1 cellular context compared by ENCODE assay signal in genomic region chr1:153566414-153567371, GRCh38.
TF ChIP-seq lines count a peak whose summit lies in the region.

No MANE protein-coding gene starts in this region.

TF ChIP-seq in SK-N-SH, 30 proteins besides CTCF, POLR2A, EP300 and RAD21:
- peak; percentile 28; the same call in 1 of the 2 replicates for TF ChIP-seq TAF1 (IDR thresholded peaks at IDR 0.05; ENCODE audit: borderline replicate concordance, low read depth, low read length)
- TF ChIP-seq SIN3A (IDR thresholded peaks at IDR 0.05; ENCODE audit: borderline replicate concordance, low read depth, low read length), result peak; percentile 88; the same call in 1 of the 2 replicates
- TF ChIP-seq SMC3 (IDR thresholded peaks at IDR 0.05; ENCODE audit: low read depth, low read length), result no peak
- TF ChIP-seq NRF1 (IDR thresholded peaks at IDR 0.05; ENCODE audit: low read depth, low read length), result no peak
- peak; percentile 18; the same call in 1 of the 2 replicates for TF ChIP-seq ELF1 (IDR thresholded peaks at IDR 0.05)
- TF ChIP-seq NFIC (IDR thresholded peaks at IDR 0.05; ENCODE audit: borderline replicate concordance), result peak; percentile 86
- peak; percentile 78 for TF ChIP-seq POLR2AphosphoS5 (IDR thresholded peaks at IDR 0.05; ENCODE audit: low read depth, low read length)
- TF ChIP-seq CHD2 (IDR thresholded peaks at IDR 0.05; ENCODE audit: low read length, partially characterized antibody), result peak; percentile 80
- TF ChIP-seq USF2 (IDR thresholded peaks at IDR 0.05; ENCODE audit: borderline replicate concordance, low read depth, low read length), result no peak
- 0 out of 2 replicates have a peak, but pooled peaks have one; percentile 44 for TF ChIP-seq REST (IDR thresholded peaks at IDR 0.05; ENCODE audit: low read depth, low read length)
- peak; percentile 88 for TF ChIP-seq FOXM1 (IDR thresholded peaks at IDR 0.05; ENCODE audit: low read depth)
- peak; percentile 100 for TF ChIP-seq FOSL2 (IDR thresholded peaks at IDR 0.05; ENCODE audit: borderline replicate concordance, low read depth)
- TF ChIP-seq PBX3 (IDR thresholded peaks at IDR 0.05), result peak; percentile 79
- peak; percentile 47 for TF ChIP-seq GABPA (IDR thresholded peaks at IDR 0.05; ENCODE audit: low read depth)
- TF ChIP-seq GATA2 (CRISPR knock-in tag; IDR thresholded peaks at IDR 0.05), result no peak
- TF ChIP-seq ZBTB33 (IDR thresholded peaks at IDR 0.05; ENCODE audit: borderline replicate concordance, low read depth), result peak; percentile 77; the same call in 1 of the 2 replicates
- TF ChIP-seq MAX (IDR thresholded peaks at IDR 0.05; ENCODE audit: low read depth), result peak; percentile 83
- TF ChIP-seq RFX5 (IDR thresholded peaks at IDR 0.05; ENCODE audit: low read length), result no peak
- peak; percentile 93; the same call in 1 of the 2 replicates for TF ChIP-seq RXRA (IDR thresholded peaks at IDR 0.05; ENCODE audit: borderline replicate concordance, low read depth)
- TF ChIP-seq FOXJ3 (CRISPR knock-in tag; IDR thresholded peaks at IDR 0.05), result no peak
- TF ChIP-seq MXI1 (IDR thresholded peaks at IDR 0.05; ENCODE audit: low read depth, low read length), result no peak
- no peak for TF ChIP-seq IRF3 (IDR thresholded peaks at IDR 0.05; ENCODE audit: low read depth, low read length)
- TF ChIP-seq RCOR1 (IDR thresholded peaks at IDR 0.05; ENCODE audit: low read length), result no peak
- no peak for TF ChIP-seq YY1 (IDR thresholded peaks at IDR 0.05; ENCODE audit: low read depth)
- TF ChIP-seq MEF2A (IDR thresholded peaks at IDR 0.05; ENCODE audit: borderline replicate concordance, low read depth), result peak; percentile 46; the same call in 1 of the 2 replicates
- no peak for TF ChIP-seq USF1 (IDR thresholded peaks at IDR 0.05; ENCODE audit: borderline replicate concordance, low read depth)
- TF ChIP-seq EZH2phosphoT487 (IDR thresholded peaks at IDR 0.05; ENCODE audit: borderline replicate concordance, low read depth), result no peak
- peak; percentile 95 for TF ChIP-seq TEAD4 (IDR thresholded peaks at IDR 0.05; ENCODE audit: borderline replicate concordance, insufficient read depth)
- TF ChIP-seq TCF12 (IDR thresholded peaks at IDR 0.05), result peak; percentile 98
- peak; percentile 100 for TF ChIP-seq JUND (IDR thresholded peaks at IDR 0.05)
